ENCODE assay signal across 16 cellular contexts in genomic region chr4:54781771-54782170, GRCh38.
A peak's percentile ranks its signal among the peaks of the same experiment; 100 is the strongest.
DNase-seq lines count a peak whose midpoint lies in the region; ATAC-seq lines count a peak whose summit lies in the region.
"Had no signal": no experiment of that assay in that cellular context is flagged by ENCODE, and none has a peak within 500 bp of the region (broad histone marks: within the 10 kb centered on the region; RNA-seq: fewer than 3 reads in every experiment).

No MANE protein-coding gene starts in this region.

- ATAC-seq in T-cell (replicated peaks in 1 of 4) (no peak), GM19455 (IDR thresholded peaks at IDR 0.05; ENCODE audit: unreplicated experiment) (no peak)
- ATAC-seq: activated CD8-positive, alpha-beta T cell treated with anti-CD3 and anti-CD28 coated beads, Interleukin-2, amount 10 ng/mL, durations not matched to agents 7 days and 5 days; activated T-helper 17 cell treated with anti-CD3 and anti-CD28 coated beads, Interleukin-2, amount 50 U/mL, for 72 hours had no signal

- H3K9me3 ChIP-seq in GM23248 (ENCODE audit: low read depth) = no peaks in the 10 kb centered on the region
- H3K9me3 ChIP-seq: MG63 had no signal

- POLR2A ChIA-PET in T-cell (lab: Charles Lee) = no interaction called here

- DNase-seq in GM23248 = peak; percentile 30
- DNase-seq in caudate nucleus (lab: John Stamatoyannopoulos, UW) = peak in 6 of 61 donors; percentile 4 to 10 (median 8)
- DNase-seq in medulla oblongata (ENCODE audit: extremely low spot score) = peak; percentile 43
- DNase-seq in ureter (ENCODE audit: low spot score) = peak; percentile 47
- DNase-seq in T-cell = no peak
- DNase-seq in stimulated activated CD4-positive, alpha-beta T cell treated with anti-CD3 and anti-CD28 coated beads, Interleukin-15, amount 100 ng/mL, for 24 hours = no peak
- DNase-seq: activated CD8-positive, alpha-beta T cell treated with anti-CD3 and anti-CD28 coated beads, Interleukin-2, amount 10 ng/mL, durations not matched to agents 7 days and 5 days; DMS79 treated with DMSO at 0.1 percent for 48 hours; islet precursor cell; MG63; NCI-H1930; NCI-H510A treated with DMSO at 0.1 percent for 48 hours; OCI-M1; WERI-Rb-1 had no signal

- in situ Hi-C loops in GM23248 (cut with MboI) = no loop called here

- no peaks in the 10 kb centered on the region for H3K27me3 Mint-ChIP-seq in T-cell
- H3K27me3 Mint-ChIP-seq: activated T-helper 17 cell treated with anti-CD3 and anti-CD28 coated beads, Interleukin-2, amount 50 U/mL, for 72 hours had no signal

- no peak overlapping the region for H3K27ac Mint-ChIP-seq in T-cell
- H3K27ac Mint-ChIP-seq: activated CD8-positive, alpha-beta T cell treated with anti-CD3 and anti-CD28 coated beads, Interleukin-2, amount 10 ng/mL, durations not matched to agents 7 days and 5 days; activated T-helper 17 cell treated with anti-CD3 and anti-CD28 coated beads, Interleukin-2, amount 50 U/mL, for 72 hours had no signal

- H3K27ac ChIP-seq in GM23248 (no peak overlapping the region), caudate nucleus (ENCODE audit: low read depth, low read length) (peak overlapping the region; percentile 27)
- H3K27ac ChIP-seq: WERI-Rb-1 had no signal

- peaks cover 28% of the 10 kb centered on the region for H3K4me1 ChIP-seq in GM23248 (ENCODE audit: insufficient read depth)

- no peak overlapping the region for H3K4me3 Mint-ChIP-seq in T-cell
- H3K4me3 Mint-ChIP-seq: activated CD8-positive, alpha-beta T cell treated with anti-CD3 and anti-CD28 coated beads, Interleukin-2, amount 10 ng/mL, durations not matched to agents 7 days and 5 days; activated T-helper 17 cell treated with anti-CD3 and anti-CD28 coated beads, Interleukin-2, amount 50 U/mL, for 72 hours had no signal

- no peaks in the 10 kb centered on the region for H3K36me3 ChIP-seq in GM23248 (ENCODE audit: low read depth)
- H3K36me3 ChIP-seq: MG63, WERI-Rb-1 had no signal

- H2AFZ ChIP-seq in GM23248 = peak overlapping the region; percentile 7; the same call in 1 of the 2 replicates

- no peaks in the 10 kb centered on the region for H3K9me3 Mint-ChIP-seq in T-cell
- H3K9me3 Mint-ChIP-seq: activated T-helper 17 cell treated with anti-CD3 and anti-CD28 coated beads, Interleukin-2, amount 50 U/mL, for 72 hours had no signal

- H3K27me3 ChIP-seq in GM23248 (replicated peaks; ENCODE audit: insufficient read depth) = 0 out of 2 replicates have a peak, but pooled peaks cover under 1% of the 10 kb centered on the region
- H3K27me3 ChIP-seq: MG63 had no signal

- peaks cover 5 to 7% (median 5%) of the 10 kb centered on the region in 3 donors for H3K4me1 Mint-ChIP-seq in T-cell

- 14 to 17% methylated on average over 4 of the region's 4 CpGs for WGBS in GM23248 (ENCODE audit: low coverage in 1 of 2, low lambda C conversion rate in 2 of 2, missing lambda C conversion rate in 2 of 2), 2 experiments

- peaks cover 19% of the 10 kb centered on the region for H3F3A ChIP-seq in GM23248 (ENCODE audit: insufficient read depth)

- no peaks in the 10 kb centered on the region for H3K79me2 ChIP-seq in GM23248 (ENCODE audit: insufficient read depth)

- H3K9me2 ChIP-seq in GM23248 (ENCODE audit: insufficient read depth) = no peaks in the 10 kb centered on the region

- no peak overlapping the region for H3K9ac ChIP-seq in GM23248

- CTCF ChIA-PET in T-cell (lab: Charles Lee) = no interaction called here

- H3K36me3 Mint-ChIP-seq in T-cell = no peaks in the 10 kb centered on the region

- no peaks in the 10 kb centered on the region for H4K20me1 ChIP-seq in GM23248 (ENCODE audit: insufficient read depth)

- no peak overlapping the region for H3K4me2 ChIP-seq in GM23248 (ENCODE audit: unreplicated experiment)

- no peak overlapping the region for H3K4me3 ChIP-seq in GM23248
- H3K4me3 ChIP-seq: MG63 had no signal

Comparison
In these comparisons a context has a peak if more than half of its experiments do, and no peak if none do; other contexts are left out.
1. DNase-seq: peak in GM23248 (single experiment), medulla oblongata (single experiment) and ureter (single experiment); none in T-cell (0 of 34) and stimulated activated CD4-positive, alpha-beta T cell treated with anti-CD3 and anti-CD28 coated beads, Interleukin-15, amount 100 ng/mL, for 24 hours (single experiment).